In genomic region chr5:42889311-42889933, GRCh38 we compare ENCODE assay signal across 8 cellular contexts.
DNase-seq lines count a peak whose midpoint lies in the region; ATAC-seq, FAIRE-seq and TF ChIP-seq lines count a peak whose summit lies in the region.

No MANE protein-coding gene starts in this region.

- H3K36me3 Mint-ChIP-seq in activated CD8-positive, alpha-beta T cell treated with anti-CD3 and anti-CD28 coated beads for 36 hours (ENCODE audit: low read depth) = no peaks in the 10 kb centered on the region
- no peaks in the 10 kb centered on the region for H3K36me3 Mint-ChIP-seq in stimulated activated memory B cell treated with anti-CD40 and anti-IgM and Interleukin-4, amounts not matched to agents 10 μg/mL and 1 μg/mL and 100 μg/mL, for 72 hours

- peak; percentile 79 for TF ChIP-seq CTCF in activated CD8-positive, alpha-beta T cell treated with anti-CD3 and anti-CD28 coated beads for 36 hours (IDR thresholded peaks at IDR 0.05)

- no peak overlapping the region for H3K4me3 Mint-ChIP-seq in activated CD8-positive, alpha-beta T cell treated with anti-CD3 and anti-CD28 coated beads for 36 hours
- no peak overlapping the region for H3K4me3 Mint-ChIP-seq in stimulated activated memory B cell treated with anti-CD40 and anti-IgM and Interleukin-4, amounts not matched to agents 10 μg/mL and 1 μg/mL and 100 μg/mL, for 72 hours

- peak; percentile 76 for FAIRE-seq in endometrium (lab: Jason Lieb, UNC)

- CTCF ChIA-PET in activated CD8-positive, alpha-beta T cell treated with anti-CD3 and anti-CD28 coated beads for 36 hours (lab: Charles Lee) = interaction anchor here (0.6 to 3.3 kb wide), 37 partner anchors 9 to 884 kb away, joined by 3 to 30 read pairs (median 4); partner anchors contain the start of genes GHR and SELENOP

- peak; percentile 98 for ATAC-seq in GM21367 (IDR thresholded peaks at IDR 0.05; ENCODE audit: unreplicated experiment)
- peak; percentile 90 for ATAC-seq in activated CD8-positive, alpha-beta T cell treated with anti-CD3 and anti-CD28 coated beads for 36 hours
- ATAC-seq in stimulated activated memory B cell treated with anti-CD40 and anti-IgM and Interleukin-4, amounts not matched to agents 10 μg/mL and 1 μg/mL and 100 μg/mL, for 72 hours = peak; percentile 79

- peaks cover 6% of the 10 kb centered on the region for H3K27me3 Mint-ChIP-seq in activated CD8-positive, alpha-beta T cell treated with anti-CD3 and anti-CD28 coated beads for 36 hours
- H3K27me3 Mint-ChIP-seq in stimulated activated memory B cell treated with anti-CD40 and anti-IgM and Interleukin-4, amounts not matched to agents 10 μg/mL and 1 μg/mL and 100 μg/mL, for 72 hours = peaks cover 10% of the 10 kb centered on the region

- intact Hi-C loops in activated CD8-positive, alpha-beta T cell treated with anti-CD3 and anti-CD28 coated beads for 36 hours (cut with micrococcal nuclease) = no loop called here

- DNase-seq in DMS153 (lab: John Stamatoyannopoulos, UW) (peak; percentile 83), HK-2 (ENCODE audit: unreplicated experiment) (peak; percentile 36), NCI-H82 treated with DMSO at 0.1 percent for 48 hours (lab: John Stamatoyannopoulos, UW; ENCODE audit: unreplicated experiment) (peak; percentile 1), midbrain (lab: John Stamatoyannopoulos, UW) (peak; percentile 81)
- DNase-seq in activated CD8-positive, alpha-beta T cell treated with anti-CD3 and anti-CD28 coated beads for 36 hours = peak; percentile 85

- H3K9me3 Mint-ChIP-seq in activated CD8-positive, alpha-beta T cell treated with anti-CD3 and anti-CD28 coated beads for 36 hours = no peaks in the 10 kb centered on the region
- H3K9me3 Mint-ChIP-seq in stimulated activated memory B cell treated with anti-CD40 and anti-IgM and Interleukin-4, amounts not matched to agents 10 μg/mL and 1 μg/mL and 100 μg/mL, for 72 hours = no peaks in the 10 kb centered on the region

- H3K27ac Mint-ChIP-seq in activated CD8-positive, alpha-beta T cell treated with anti-CD3 and anti-CD28 coated beads for 36 hours = no peak overlapping the region
- H3K27ac Mint-ChIP-seq in stimulated activated memory B cell treated with anti-CD40 and anti-IgM and Interleukin-4, amounts not matched to agents 10 μg/mL and 1 μg/mL and 100 μg/mL, for 72 hours = no peak overlapping the region

- POLR2A ChIA-PET in activated CD8-positive, alpha-beta T cell treated with anti-CD3 and anti-CD28 coated beads for 36 hours (lab: Charles Lee) = no interaction called here

- no peaks in the 10 kb centered on the region for H3K4me1 Mint-ChIP-seq in activated CD8-positive, alpha-beta T cell treated with anti-CD3 and anti-CD28 coated beads for 36 hours (ENCODE audit: low read depth)
- H3K4me1 Mint-ChIP-seq in stimulated activated memory B cell treated with anti-CD40 and anti-IgM and Interleukin-4, amounts not matched to agents 10 μg/mL and 1 μg/mL and 100 μg/mL, for 72 hours = no peaks in the 10 kb centered on the region

Comparison
In these comparisons a context has a peak if more than half of its experiments do, and no peak if none do; other contexts are left out.
1. Peak in every context shown above with its lines: DNase-seq and ATAC-seq.
2. DNase-seq: peak in every context shown above with its lines; median percentile 85 in activated CD8-positive, alpha-beta T cell treated with anti-CD3 and anti-CD28 coated beads for 36 hours; 83 in DMS153; 81 in midbrain; 36 in HK-2; 1 in NCI-H82 treated with DMSO at 0.1 percent for 48 hours.